19 cellular contexts compared by ENCODE assay signal in the genomic region with DNA sequence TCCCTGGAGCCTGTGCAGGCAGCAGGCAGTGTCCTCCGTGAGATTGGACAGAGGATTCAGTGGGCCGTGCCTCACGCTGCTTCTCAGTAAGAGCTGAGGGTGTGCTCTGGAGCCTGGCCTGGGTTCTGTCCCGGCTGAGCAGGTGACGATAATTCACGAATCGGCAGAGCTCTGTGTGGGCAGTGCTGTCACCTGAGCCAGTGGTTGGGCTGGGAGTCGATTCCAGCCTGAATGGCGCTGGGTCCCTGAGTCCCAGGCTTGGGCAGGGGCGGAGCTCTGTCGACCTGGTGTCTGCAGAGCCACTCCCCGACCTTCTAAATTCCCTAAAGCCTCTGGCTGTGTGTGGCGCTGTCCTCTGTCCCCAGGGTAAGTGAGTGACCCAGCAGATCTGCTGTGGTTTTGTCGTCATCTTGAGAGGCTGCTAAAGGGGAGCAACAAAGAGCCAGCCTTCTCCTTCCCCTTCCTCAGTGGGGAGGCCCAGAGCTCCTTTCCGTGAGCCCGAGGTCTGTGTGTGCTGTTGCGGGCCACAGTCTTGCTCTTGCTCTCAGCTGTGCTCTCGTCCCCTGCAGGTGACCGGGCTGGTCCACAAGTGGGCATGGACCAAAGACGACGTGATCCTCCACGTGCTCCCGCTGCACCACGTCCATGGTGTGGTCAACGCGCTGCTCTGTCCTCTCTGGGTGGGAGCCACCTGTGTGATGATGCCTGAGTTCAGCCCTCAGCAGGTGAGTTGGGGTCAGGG. TPM values are rescaled to one million over a fixed set of nuclear protein-coding genes. Genes with fewer than 3 reads are reported as not detected.
DNase-seq lines count a peak whose midpoint lies in the region; ATAC-seq and TF ChIP-seq lines count a peak whose summit lies in the region.
"Had no signal": no experiment of that assay in that cellular context is flagged by ENCODE, and none has a peak within 500 bp of the region (broad histone marks: within the 10 kb centered on the region; RNA-seq: fewer than 3 reads in every experiment).

No MANE protein-coding gene starts in this region.

- no peak for DNase-seq in activated CD4-positive, alpha-beta memory T cell treated with anti-CD3 and anti-CD28 coated beads, Interleukin-2, amount 10 ng/mL, durations not matched to agents 7 days and 5 days
- DNase-seq in activated CD4-positive, alpha-beta memory T cell treated with anti-CD3 and anti-CD28 coated beads for 36 hours = no peak
- peak in 1 of 2 experiments; percentile 78 for DNase-seq in HL-60 (ENCODE audit: low read depth in 1 of 2, low spot score in 1 of 2)
- no peak for DNase-seq in naive thymus-derived CD8-positive, alpha-beta T cell
- no peak for DNase-seq in GM10266 (ENCODE audit: extremely low spot score)
- no peak for DNase-seq in NCI-H2081 treated with DMSO at 0.1 percent for 48 hours (lab: John Stamatoyannopoulos, UW)
- DNase-seq: activated effector memory CD4-positive, alpha-beta T cell treated with Interleukin-2 at 50 U/mL for 16 hours; COR-L47; foreskin melanocyte; Kasumi-1; NCI-H1417 treated with DMSO at 0.1 percent for 48 hours; NCI-H446; SIG-M5; T1000; uterus had no signal

- TF ChIP-seq CTCF in HL-60 (IDR thresholded peaks at IDR 0.05; ENCODE audit: insufficient read depth, low read length) (no peak), GM10266 (IDR thresholded peaks at IDR 0.05; ENCODE audit: control insufficient read depth, insufficient read depth, low read depth, missing control alignments) (no peak)

- H3K27me3 ChIP-seq in HL-60 (ENCODE audit: insufficient read depth, poor library complexity, severe bottlenecking) = no peaks in the 10 kb centered on the region
- H3K27me3 ChIP-seq: uterus had no signal

- no peak for ATAC-seq in activated T-helper 17 cell treated with anti-CD3 and anti-CD28 coated beads, Interleukin-2, amount 50 U/mL, for 72 hours (replicated peaks)
- ATAC-seq in naive thymus-derived CD8-positive, alpha-beta T cell = no peak
- no peak for ATAC-seq in GM19455 (IDR thresholded peaks at IDR 0.05; ENCODE audit: unreplicated experiment)

- POLR2A ChIA-PET in activated CD4-positive, alpha-beta memory T cell treated with anti-CD3 and anti-CD28 coated beads, Interleukin-2, amount 10 ng/mL, durations not matched to agents 7 days and 5 days (lab: Charles Lee) = interaction anchor here (1.6 to 3.0 kb wide), 2 partner anchors 8 to 13 kb away, joined by 7 to 11 read pairs; a partner anchor contains a TSS
- POLR2A ChIA-PET in activated CD4-positive, alpha-beta memory T cell treated with anti-CD3 and anti-CD28 coated beads for 36 hours (lab: Charles Lee) = interaction anchor here (0.9 kb wide), 1 partner anchor 9 kb away, joined by 5 read pairs; a partner anchor contains a TSS
- POLR2A ChIA-PET in naive thymus-derived CD8-positive, alpha-beta T cell (lab: Charles Lee) = interaction anchor here (1.4 kb wide), 1 partner anchor 8 kb away, joined by 5 read pairs; a partner anchor contains a TSS

- H3K27ac ChIP-seq in HL-60 (replicated peaks) = peak overlapping the region; percentile 42
- H3K27ac ChIP-seq: uterus had no signal

- CTCF ChIA-PET in activated CD4-positive, alpha-beta memory T cell treated with anti-CD3 and anti-CD28 coated beads, Interleukin-2, amount 10 ng/mL, durations not matched to agents 7 days and 5 days (lab: Charles Lee) = interaction anchor here (0.6 kb wide), 1 partner anchor 660 kb away, joined by 3 read pairs; no protein-coding TSS in a partner anchor
- CTCF ChIA-PET in activated CD4-positive, alpha-beta memory T cell treated with anti-CD3 and anti-CD28 coated beads for 36 hours (lab: Charles Lee) = no interaction called here

- peaks cover 49% of the 10 kb centered on the region for H3K4me1 Mint-ChIP-seq in activated CD4-positive, alpha-beta memory T cell treated with anti-CD3 and anti-CD28 coated beads, Interleukin-2, amount 10 ng/mL, durations not matched to agents 7 days and 5 days
- H3K4me1 Mint-ChIP-seq in activated CD4-positive, alpha-beta memory T cell treated with anti-CD3 and anti-CD28 coated beads for 36 hours (ENCODE audit: low read depth) = peaks cover 42% of the 10 kb centered on the region
- H3K4me1 Mint-ChIP-seq in activated T-helper 17 cell treated with anti-CD3 and anti-CD28 coated beads, Interleukin-2, amount 50 U/mL, for 72 hours = peaks cover 24% of the 10 kb centered on the region
- H3K4me1 Mint-ChIP-seq in naive thymus-derived CD8-positive, alpha-beta T cell = peaks cover 21 to 54% (median 31%) of the 10 kb centered on the region in 4 donors

- no peak overlapping the region for H3K4me3 Mint-ChIP-seq in activated CD4-positive, alpha-beta memory T cell treated with anti-CD3 and anti-CD28 coated beads, Interleukin-2, amount 10 ng/mL, durations not matched to agents 7 days and 5 days
- H3K4me3 Mint-ChIP-seq in activated CD4-positive, alpha-beta memory T cell treated with anti-CD3 and anti-CD28 coated beads for 36 hours = no peak overlapping the region
- peak overlapping the region; percentile 46 for H3K4me3 Mint-ChIP-seq in activated T-helper 17 cell treated with anti-CD3 and anti-CD28 coated beads, Interleukin-2, amount 50 U/mL, for 72 hours
- H3K4me3 Mint-ChIP-seq in naive thymus-derived CD8-positive, alpha-beta T cell = peak overlapping the region in 1 of 10 donors; percentile 16
- H3K4me3 Mint-ChIP-seq: neural crest cell had no signal

- H3K4me3 ChIP-seq in HL-60 (replicated peaks; ENCODE audit: insufficient read depth, low read length) = no peak overlapping the region
- H3K4me3 ChIP-seq: lung, uterus had no signal

- peak overlapping the region; percentile 26 for H3K27ac Mint-ChIP-seq in activated CD4-positive, alpha-beta memory T cell treated with anti-CD3 and anti-CD28 coated beads, Interleukin-2, amount 10 ng/mL, durations not matched to agents 7 days and 5 days
- no peak overlapping the region for H3K27ac Mint-ChIP-seq in activated CD4-positive, alpha-beta memory T cell treated with anti-CD3 and anti-CD28 coated beads for 36 hours
- peak overlapping the region; percentile 62 for H3K27ac Mint-ChIP-seq in activated T-helper 17 cell treated with anti-CD3 and anti-CD28 coated beads, Interleukin-2, amount 50 U/mL, for 72 hours
- peak overlapping the region in 7 of 10 donors; percentile 39 to 77 (median 57) for H3K27ac Mint-ChIP-seq in naive thymus-derived CD8-positive, alpha-beta T cell

- no peaks in the 10 kb centered on the region for H3K9me3 Mint-ChIP-seq in activated CD4-positive, alpha-beta memory T cell treated with anti-CD3 and anti-CD28 coated beads, Interleukin-2, amount 10 ng/mL, durations not matched to agents 7 days and 5 days
- no peaks in the 10 kb centered on the region for H3K9me3 Mint-ChIP-seq in activated CD4-positive, alpha-beta memory T cell treated with anti-CD3 and anti-CD28 coated beads for 36 hours
- no peaks in the 10 kb centered on the region for H3K9me3 Mint-ChIP-seq in activated T-helper 17 cell treated with anti-CD3 and anti-CD28 coated beads, Interleukin-2, amount 50 U/mL, for 72 hours
- H3K9me3 Mint-ChIP-seq in naive thymus-derived CD8-positive, alpha-beta T cell = no peaks in the 10 kb centered on the region
- H3K9me3 Mint-ChIP-seq: neural crest cell had no signal

- H3K27me3 Mint-ChIP-seq in activated CD4-positive, alpha-beta memory T cell treated with anti-CD3 and anti-CD28 coated beads, Interleukin-2, amount 10 ng/mL, durations not matched to agents 7 days and 5 days = no peaks in the 10 kb centered on the region
- H3K27me3 Mint-ChIP-seq in activated CD4-positive, alpha-beta memory T cell treated with anti-CD3 and anti-CD28 coated beads for 36 hours = no peaks in the 10 kb centered on the region
- no peaks in the 10 kb centered on the region for H3K27me3 Mint-ChIP-seq in activated T-helper 17 cell treated with anti-CD3 and anti-CD28 coated beads, Interleukin-2, amount 50 U/mL, for 72 hours
- no peaks in the 10 kb centered on the region for H3K27me3 Mint-ChIP-seq in naive thymus-derived CD8-positive, alpha-beta T cell

- intact Hi-C loops in activated CD4-positive, alpha-beta memory T cell treated with anti-CD3 and anti-CD28 coated beads for 36 hours (cut with micrococcal nuclease) = no loop called here

- peaks cover 54% of the 10 kb centered on the region for H3K36me3 Mint-ChIP-seq in activated CD4-positive, alpha-beta memory T cell treated with anti-CD3 and anti-CD28 coated beads, Interleukin-2, amount 10 ng/mL, durations not matched to agents 7 days and 5 days (ENCODE audit: low read depth)
- peaks cover 27% of the 10 kb centered on the region for H3K36me3 Mint-ChIP-seq in activated CD4-positive, alpha-beta memory T cell treated with anti-CD3 and anti-CD28 coated beads for 36 hours
- peaks cover 75% of the 10 kb centered on the region for H3K36me3 Mint-ChIP-seq in activated T-helper 17 cell treated with anti-CD3 and anti-CD28 coated beads, Interleukin-2, amount 50 U/mL, for 72 hours (ENCODE audit: low read depth)
- H3K36me3 Mint-ChIP-seq in naive thymus-derived CD8-positive, alpha-beta T cell = peaks cover 0 to 68% (median 13%) of the 10 kb centered on the region in 3 donors

RNA-seq across cellular contexts. Expression of a gene that starts 8.6 kb away (rescaled TPM):
- 10 to 100 TPM; 44.4 to 45.3 TPM for total RNA-seq in activated CD4-positive, alpha-beta memory T cell treated with anti-CD3 and anti-CD28 coated beads, Interleukin-2, amount 10 ng/mL, durations not matched to agents 7 days and 5 days
- total RNA-seq in activated CD4-positive, alpha-beta memory T cell treated with anti-CD3 and anti-CD28 coated beads for 36 hours = 10 to 100 TPM; 36.1 to 37.3 TPM
- 10 to 100 TPM; 35.4 to 47.9 TPM for total RNA-seq in activated T-helper 17 cell treated with anti-CD3 and anti-CD28 coated beads, Interleukin-2, amount 50 U/mL, for 72 hours
- total RNA-seq in naive thymus-derived CD8-positive, alpha-beta T cell = 10 to 100 TPM; 61.5 to 64.4 TPM
- 10 to 100 TPM; 21.3 to 44.7 (median 22.9) TPM for polyA plus RNA-seq in naive thymus-derived CD8-positive, alpha-beta T cell
